In genomic region chr14:100108042-100108825, GRCh38 we compare ENCODE assay signal across 8 cellular contexts.
A peak's percentile ranks its signal among the peaks of the same experiment; 100 is the strongest.
DNase-seq lines count a peak whose midpoint lies in the region; ATAC-seq lines count a peak whose summit lies in the region.

No MANE protein-coding gene starts in this region.

- DNase-seq in NCI-H446 (lab: John Stamatoyannopoulos, UW) = peak; percentile 20 to 73
- no peak for DNase-seq in NCI-H446 treated with DMSO at 0.1 percent for 48 hours (lab: John Stamatoyannopoulos, UW)
- peak; percentile 36 for DNase-seq in NCI-H2196 treated with DMSO at 0.1 percent for 48 hours (lab: John Stamatoyannopoulos, UW; ENCODE audit: unreplicated experiment)
- peak; percentile 92 for DNase-seq in activated CD4-positive, CD25-positive, alpha-beta regulatory T cell treated with anti-CD3 and anti-CD28 coated beads, Interleukin-2, amount 50 U/mL, for 72 hours
- DNase-seq in caudate nucleus (lab: John Stamatoyannopoulos, UW) = peak in 55 of 61 donors; percentile 19 to 78 (median 60)
- peak; percentile 84 to 87 for DNase-seq in stimulated activated CD4-positive, alpha-beta T cell treated with anti-CD3 and anti-CD28 coated beads, Interleukin-4, amount 100 ng/mL, for 4 hours

- H3K27ac ChIP-seq in caudate nucleus (ENCODE audit: low read depth, low read length) (peak overlapping the region; percentile 48), layer of hippocampus (ENCODE audit: low read depth, low read length) (peak overlapping the region; percentile 13)

- ATAC-seq in HG03064 (IDR thresholded peaks at IDR 0.05; ENCODE audit: low read depth, unreplicated experiment) = peak; percentile 59

- no peaks in the 10 kb centered on the region for H3K27me3 ChIP-seq in layer of hippocampus (ENCODE audit: control insufficient read depth, insufficient read depth, low read length)
